Comparison of ENCODE assay signal across 8 cellular contexts in genomic region chr9:124054671-124055212, GRCh38.
DNase-seq lines count a peak whose midpoint lies in the region; ATAC-seq lines count a peak whose summit lies in the region.

No MANE protein-coding gene starts in this region.

- no peaks in the 10 kb centered on the region for H3K36me3 Mint-ChIP-seq in T-helper 2 cell treated with Interferon-gamma antibody and Interleukin-4, amounts not matched to agents 5 μg/mL and 100 μg/mL, for 36 hours (ENCODE audit: low read depth)

- no peaks in the 10 kb centered on the region for H3K9me3 Mint-ChIP-seq in T-helper 2 cell treated with Interferon-gamma antibody and Interleukin-4, amounts not matched to agents 5 μg/mL and 100 μg/mL, for 36 hours

- ATAC-seq in GM19043 (IDR thresholded peaks at IDR 0.05; ENCODE audit: low read depth, unreplicated experiment) (peak; percentile 86), HG03103 (IDR thresholded peaks at IDR 0.05; ENCODE audit: low read depth, unreplicated experiment) (peak; percentile 93)

- H3K4me3 Mint-ChIP-seq in T-helper 2 cell treated with Interferon-gamma antibody and Interleukin-4, amounts not matched to agents 5 μg/mL and 100 μg/mL, for 36 hours: no peak overlapping the region

- peaks cover 48% of the 10 kb centered on the region for H3K27me3 Mint-ChIP-seq in T-helper 2 cell treated with Interferon-gamma antibody and Interleukin-4, amounts not matched to agents 5 μg/mL and 100 μg/mL, for 36 hours (ENCODE audit: low read depth)

- no peak overlapping the region for H3K27ac Mint-ChIP-seq in T-helper 2 cell treated with Interferon-gamma antibody and Interleukin-4, amounts not matched to agents 5 μg/mL and 100 μg/mL, for 36 hours

- H3K4me1 Mint-ChIP-seq in T-helper 2 cell treated with Interferon-gamma antibody and Interleukin-4, amounts not matched to agents 5 μg/mL and 100 μg/mL, for 36 hours (ENCODE audit: low read depth): peaks cover 4% of the 10 kb centered on the region

- DNase-seq in ELF-1 (ENCODE audit: low read depth, low spot score) (peak; percentile 30), non-pigmented ciliary epithelial cell (ENCODE audit: low read depth) (peak; percentile 92), putamen (ENCODE audit: low spot score) (no peak), NAMALWA (ENCODE audit: low spot score) (no peak), NCI-H2196 (lab: John Stamatoyannopoulos, UW; ENCODE audit: unreplicated experiment) (no peak)
- DNase-seq in T-helper 2 cell treated with Interferon-gamma antibody and Interleukin-4, amounts not matched to agents 5 μg/mL and 100 μg/mL, for 36 hours (ENCODE audit: low spot score): peak; percentile 61

Comparison
In these comparisons a context has a peak if more than half of its experiments do, and no peak if none do; other contexts are left out.
1. DNase-seq: peak in ELF-1 (single experiment), T-helper 2 cell treated with Interferon-gamma antibody and Interleukin-4, amounts not matched to agents 5 μg/mL and 100 μg/mL, for 36 hours (single experiment) and non-pigmented ciliary epithelial cell (single experiment); none in putamen (single experiment), NAMALWA (single experiment) and NCI-H2196 (single experiment).